In genomic region chr7:107118109-107118900, GRCh38 we compare ENCODE assay signal across 19 cellular contexts. TPM values are rescaled to one million over a fixed set of nuclear protein-coding genes. Genes with fewer than 3 reads are reported as not detected.
DNase-seq lines count a peak whose midpoint lies in the region; ATAC-seq, FAIRE-seq and TF ChIP-seq lines count a peak whose summit lies in the region.
"Had no signal": no experiment of that assay in that cellular context is flagged by ENCODE, and none has a peak within 500 bp of the region (broad histone marks: within the 10 kb centered on the region; RNA-seq: fewer than 3 reads in every experiment).

No MANE protein-coding gene starts in this region.

- intact Hi-C loops in K562 (cut with micrococcal nuclease) = loop anchor here (5.0 kb wide), 1 partner anchor 71 kb away; no protein-coding TSS in a partner anchor

- H3K9me3 ChIP-seq in K562 (replicated peaks; ENCODE audit: control insufficient read depth, insufficient read depth, low read depth, low read length) (no peaks in the 10 kb centered on the region), mesenchymal stem cell (ENCODE audit: control insufficient read depth, low read length) (no peaks in the 10 kb centered on the region), HAP-1 (no peaks in the 10 kb centered on the region)
- H3K9me3 ChIP-seq: BLaER1, lower lobe of right lung had no signal

- H2BK12ac ChIP-seq in mesenchymal stem cell (ENCODE audit: low read length in 2 of 2) = no peak overlapping the region

- H3K4me2 ChIP-seq in K562 (ENCODE audit: insufficient read depth, low read length) (no peak overlapping the region), mesenchymal stem cell (ENCODE audit: low read length, poor library complexity, severe bottlenecking) (no peak overlapping the region)
- H3K4me2 ChIP-seq: BLaER1, neural progenitor cell, smooth muscle cell had no signal

- BruUV-seq in K562 (replicated peaks; lab: Mats Ljungman, UMichigan) = no TSS peak

- TF ChIP-seq RAD21 in K562 (CRISPR knock-in tag; conservative IDR thresholded peaks at IDR 0.05 in 1 of 2, IDR thresholded peaks at IDR 0.05 in 1 of 2) = no peak

- TF ChIP-seq POLR2A in K562 (conservative IDR thresholded peaks at IDR 0.05) = no peak

- no peak overlapping the region for H2AK5ac ChIP-seq in mesenchymal stem cell (ENCODE audit: low read length, severe bottlenecking)

- H3K79me2 ChIP-seq in K562 (ENCODE audit: control insufficient read depth, insufficient read depth, low read length) = peaks cover 96% of the 10 kb centered on the region

- H3K36me3 ChIP-seq in K562 (ENCODE audit: control insufficient read depth, insufficient read depth, low read length) = peaks cover 13% of the 10 kb centered on the region; the same call in 2 of the 3 replicates
- H3K36me3 ChIP-seq in mesenchymal stem cell (ENCODE audit: control insufficient read depth in 1 of 2, insufficient read depth in 2 of 2, low read depth in 1 of 2, low read length in 2 of 2) = no peaks in the 10 kb centered on the region
- no peaks in the 10 kb centered on the region for H3K36me3 ChIP-seq in HAP-1 (replicated peaks)
- H3K36me3 ChIP-seq: BLaER1, brain microvascular endothelial cell, lower lobe of right lung, neural progenitor cell had no signal

- no peak overlapping the region for H3K23ac ChIP-seq in mesenchymal stem cell (ENCODE audit: low read length in 2 of 2)

- H2AFZ ChIP-seq in K562 (ENCODE audit: low read depth, low read length) = no peak overlapping the region
- no peak overlapping the region for H2AFZ ChIP-seq in mesenchymal stem cell (ENCODE audit: low read depth, low read length)
- H2AFZ ChIP-seq: neural progenitor cell had no signal

- no peak for TF ChIP-seq CTCF in K562 (IDR thresholded peaks at IDR 0.05 in 2 of 3, conservative IDR thresholded peaks at IDR 0.05 in 1 of 3; ENCODE audit: insufficient read depth in 2 of 3, low read depth in 1 of 3, low read length in 3 of 3)

- H2BK120ac ChIP-seq in mesenchymal stem cell (ENCODE audit: low read depth, low read length) = no peak overlapping the region

- in situ Hi-C loops in K562 (cut with MboI) (no loop called here), HAP-1 (cut with MboI; ENCODE audit: low sequenced_read_pairs) (no loop called here)

- 0 out of 2 replicates have a peak, but pooled peaks cover 7% of the 10 kb centered on the region for H4K20me1 ChIP-seq in K562 (replicated peaks; ENCODE audit: control insufficient read depth, insufficient read depth, low read length)
- H4K20me1 ChIP-seq: BLaER1 had no signal

- H3K27me3 ChIP-seq in K562 (ENCODE audit: control insufficient read depth in 2 of 2, insufficient read depth in 2 of 2, low read length in 2 of 2) (no peaks in the 10 kb centered on the region), mesenchymal stem cell (ENCODE audit: control insufficient read depth in 1 of 2, insufficient read depth in 1 of 2, low read length in 2 of 2) (no peaks in the 10 kb centered on the region), HAP-1 (ENCODE audit: low read depth) (no peaks in the 10 kb centered on the region)
- H3K27me3 ChIP-seq: BLaER1, brain microvascular endothelial cell, neural progenitor cell had no signal

- H2BK15ac ChIP-seq in mesenchymal stem cell (ENCODE audit: low read depth, poor library complexity, severe bottlenecking) = no peak overlapping the region

- H3K9me1 ChIP-seq in K562 (ENCODE audit: control insufficient read depth, insufficient read depth, low read length) = no peaks in the 10 kb centered on the region

- H4K8ac ChIP-seq in mesenchymal stem cell (ENCODE audit: low read length) = no peak overlapping the region

- DNase-seq in Daoy (ENCODE audit: low read depth) (peak; percentile 28), NCI-H1694 treated with DMSO at 0.1 percent for 48 hours (lab: John Stamatoyannopoulos, UW) (peak; percentile 11), K562 (ENCODE audit: extremely low read depth in 1 of 4, low spot score in 3 of 4) (peak in 1 of 4 experiments; percentile 56), mesenchymal stem cell (peak; percentile 92), HAP-1 (ENCODE audit: low spot score in 2 of 2) (no peak), dedifferentiated amniotic fluid mesenchymal stem cell (ENCODE audit: extremely low spot score) (no peak)
- no peak for DNase-seq in activated CD4-positive, alpha-beta T cell treated with anti-CD3 and anti-CD28 coated beads for 4 hours
- DNase-seq: activated CD4-positive, alpha-beta memory T cell treated with anti-CD3 and anti-CD28 coated beads for 36 hours; brain microvascular endothelial cell; H7; lower lobe of right lung; NCI-H526; RPMI8226; stimulated activated naive CD8-positive, alpha-beta T cell treated with anti-CD3 and anti-CD28 coated beads, Interleukin-15, amount 100 ng/mL, for 72 hours had no signal

- H3K4me1 ChIP-seq in K562 (replicated peaks in 1 of 2; ENCODE audit: control insufficient read depth in 2 of 2, insufficient read depth in 2 of 2, low read length in 2 of 2) (peaks cover 0 to 31% of the 10 kb centered on the region in 2 experiments; a peak in 3 of 5 replicates), mesenchymal stem cell (ENCODE audit: control insufficient read depth, insufficient read depth, low read depth, low read length) (peaks cover 2% of the 10 kb centered on the region), HAP-1 (no peaks in the 10 kb centered on the region; the same call in 1 of the 2 replicates)
- H3K4me1 ChIP-seq: BLaER1 had no signal

- H3K27ac ChIP-seq in K562 (ENCODE audit: extremely low read depth, low read depth, low read length) (no peak overlapping the region), mesenchymal stem cell (ENCODE audit: low read length, poor library complexity, severe bottlenecking) (no peak overlapping the region)
- H3K27ac ChIP-seq: BLaER1, brain microvascular endothelial cell, lower lobe of right lung, neural progenitor cell had no signal

- TF ChIP-seq EP300 in K562 (IDR thresholded peaks at IDR 0.05; ENCODE audit: low read length) = no peak

- H3K4ac ChIP-seq in mesenchymal stem cell (ENCODE audit: low read depth in 1 of 2, low read length in 2 of 2) = no peak overlapping the region

- H3K4me3 ChIP-seq in K562 (no peak overlapping the region), mesenchymal stem cell (ENCODE audit: insufficient read depth in 1 of 2, low read depth in 1 of 2, low read length in 2 of 2) (no peak overlapping the region), HAP-1 (no peak overlapping the region)
- H3K4me3 ChIP-seq: BLaER1, lower lobe of right lung, neural progenitor cell, smooth muscle cell had no signal

- WGBS in K562 (ENCODE audit: insufficient coverage, low coverage, missing lambda C conversion rate) = 24% methylated on average over 5 of the region's 5 CpGs
- WGBS in mesenchymal stem cell = 24% methylated on average over 5 of the region's 5 CpGs

- no peak overlapping the region for H3K14ac ChIP-seq in mesenchymal stem cell (ENCODE audit: low read length in 2 of 2)

- POLR2A ChIA-PET in K562 (lab: Yijun Ruan, JAX) = interaction anchor here (0.7 to 1.4 kb wide), 7 partner anchors 13 to 356 kb away, joined by 3 to 4 read pairs (median 4); no protein-coding TSS in a partner anchor

- H3K79me1 ChIP-seq in mesenchymal stem cell (replicated peaks; ENCODE audit: low read length, poor library complexity, severe bottlenecking) = no peaks in the 10 kb centered on the region

- H2BK5ac ChIP-seq in mesenchymal stem cell (ENCODE audit: low read depth, low read length, poor library complexity, severe bottlenecking) = no peak overlapping the region

- ATAC-seq in K562 = no peak; the same call in 2 of the 3 replicates
- no peak for ATAC-seq in GM18907 (IDR thresholded peaks at IDR 0.05; ENCODE audit: unreplicated experiment)
- ATAC-seq: activated T-helper 17 cell treated with anti-CD3 and anti-CD28 coated beads, Interleukin-2, amount 50 U/mL, for 72 hours; stimulated activated naive CD8-positive, alpha-beta T cell treated with anti-CD3 and anti-CD28 coated beads, Interleukin-15, amount 100 ng/mL, for 72 hours had no signal

- H3K18ac ChIP-seq in mesenchymal stem cell (ENCODE audit: low read depth in 1 of 2, low read length in 2 of 2) = no peak overlapping the region

- H3K9ac ChIP-seq in K562 (ENCODE audit: insufficient read depth in 1 of 2, low read depth in 2 of 2, low read length in 2 of 2) (no peak overlapping the region), mesenchymal stem cell (ENCODE audit: low read length) (no peak overlapping the region)
- H3K9ac ChIP-seq: BLaER1, neural progenitor cell had no signal

- no peak overlapping the region for H4K91ac ChIP-seq in mesenchymal stem cell (ENCODE audit: low read length)

- CTCF ChIA-PET in K562 (lab: Yijun Ruan, JAX; ENCODE audit: low intra/inter-chr PET ratio) = no interaction called here

- peak; percentile 11 for FAIRE-seq in K562 (lab: Jason Lieb, UNC)

TF ChIP-seq in K562, 482 proteins besides CTCF, POLR2A, EP300 and RAD21 (continues in another document):
- TF ChIP-seq HLTF (IDR thresholded peaks at IDR 0.05) (0 out of 2 replicates have a peak, but pooled peaks have one; percentile 21), HDAC2 (IDR thresholded peaks at IDR 0.05) (peak; percentile 11; the same call in 1 of the 2 replicates), ZNF668 (CRISPR knock-in tag; IDR thresholded peaks at IDR 0.05) (no peak), ZNF75A (CRISPR knock-in tag; IDR thresholded peaks at IDR 0.05) (no peak), ZNF384 (IDR thresholded peaks at IDR 0.05; ENCODE audit: low read depth, low read length) (peak; percentile 46; the same call in 1 of the 2 replicates), ZKSCAN8 (CRISPR knock-in tag; IDR thresholded peaks at IDR 0.05) (no peak)

RNA-seq across cellular contexts. Expression of gene HBP1, which starts 50.5 kb away (rescaled TPM):
- total RNA-seq in Daoy (2014; rRNA removed; shearing (Covaris generic)) = 45.3 and 46.4 TPM in 2 replicates
- total RNA-seq in K562 (2011; cell fraction: chromatin; rRNA removed; ENCODE audit: low replicate concordance) = 92.0 and 187 TPM in 2 replicates
- total RNA-seq in K562 (2011; cell fraction: nucleolus; rRNA removed) = 33.9 and 45.5 TPM in 2 replicates
- total RNA-seq in K562 (2011; cell fraction: nucleoplasm; rRNA removed) = 81.3 and 111 TPM in 2 replicates
- total RNA-seq in K562 (2014; rRNA removed) = 21.2 and 22.6 TPM in 2 replicates
- total RNA-seq in K562 (2014; rRNA removed; fragmentation: Illumina TruSeq; extraction: Trizol) = 31.5 and 41.4 TPM in 2 replicates
- 16.2 and 18.7 TPM in 2 replicates for total RNA-seq in K562 (2015; rRNA removed; fragmentation: Illumina TruSeq; extraction: Trizol)
- total RNA-seq in K562 (2021) = 22.9 and 27.0 TPM in 2 replicates
- 43.4 and 59.9 TPM in 2 replicates for polyA plus RNA-seq in K562 (2011; rRNA removed)
- 17.5 and 26.0 TPM in 2 replicates for polyA plus RNA-seq in K562 (2011; cell fraction: cytosol; rRNA removed)
- 35.1 and 41.0 TPM in 2 replicates for polyA plus RNA-seq in K562 (2011; cell fraction: nucleus; rRNA removed)
- polyA plus RNA-seq in K562 (2012) = 35.6 and 44.8 TPM in 2 replicates
- 24.1 and 30.7 TPM in 2 replicates for polyA plus RNA-seq in K562 (2014; fragmentation: Illumina TruSeq; extraction: Trizol)
- 10 to 100 TPM; 37.9 to 44.9 TPM for polyA plus RNA-seq in K562 (2014; fragmentation: Nextera tagmentation; extraction: Ambion mirVana)
- 16.5 and 20.3 TPM in 2 replicates for polyA plus RNA-seq in K562 (2014; rRNA removed)
- 90.1 and 96.8 TPM in 2 replicates for polyA minus RNA-seq in K562 (2011; rRNA and poly(A)+ RNA removed)
- 16.4 and 22.4 TPM in 2 replicates for polyA minus RNA-seq in K562 (2011; cell fraction: cytosol; rRNA and poly(A)+ RNA removed)
- polyA minus RNA-seq in K562 (2011; cell fraction: nucleus; rRNA and poly(A)+ RNA removed) = 35.4 and 48.2 TPM in 2 replicates
- polyA plus RNA-seq in mesenchymal stem cell (2013, experiment 1 of 2) = 39.5 TPM
- polyA plus RNA-seq in mesenchymal stem cell (2013, experiment 2 of 2) = 40.4 TPM

Comparison
In these comparisons a context has a peak if more than half of its experiments do, and no peak if none do; other contexts are left out.
1. DNase-seq: peak in Daoy (single experiment), NCI-H1694 treated with DMSO at 0.1 percent for 48 hours (single experiment) and mesenchymal stem cell (single experiment); none in activated CD4-positive, alpha-beta T cell treated with anti-CD3 and anti-CD28 coated beads for 4 hours (0 of 2), HAP-1 (0 of 2) and dedifferentiated amniotic fluid mesenchymal stem cell (single experiment).